ENCODE assay signal across 12 cellular contexts in genomic region chr4:83219991-83220360, GRCh38.
DNase-seq lines count a peak whose midpoint lies in the region; ATAC-seq and TF ChIP-seq lines count a peak whose summit lies in the region.
"Had no signal": no experiment of that assay in that cellular context is flagged by ENCODE, and none has a peak within 500 bp of the region (broad histone marks: within the 10 kb centered on the region; RNA-seq: fewer than 3 reads in every experiment).

No MANE protein-coding gene starts in this region.

- H3K36me3 ChIP-seq in SJSA1 (no peaks in the 10 kb centered on the region), neutrophil (no peaks in the 10 kb centered on the region), sigmoid colon (no peaks in the 10 kb centered on the region)
- H3K36me3 ChIP-seq: cardiac muscle cell, Peyer's patch had no signal

- no peak for TF ChIP-seq EP300 in sigmoid colon (IDR thresholded peaks at IDR 0.05)

- peaks cover 57% of the 10 kb centered on the region for H3K4me1 ChIP-seq in SJSA1 (replicated peaks)
- peaks cover 51 to 57% of the 10 kb centered on the region in 2 experiments for H3K4me1 ChIP-seq in neutrophil (ENCODE audit: control insufficient read depth in 1 of 2, insufficient read depth in 1 of 2, low read depth in 1 of 2, low read length in 1 of 2)
- no peaks in the 10 kb centered on the region for H3K4me1 ChIP-seq in sigmoid colon

- intact Hi-C loops in sigmoid colon (cut with DNase I) = no loop called here

- peak overlapping the region; percentile 81 for H3K27ac ChIP-seq in SJSA1
- peak overlapping the region; percentile 98 for H3K27ac ChIP-seq in neutrophil
- H3K27ac ChIP-seq in sigmoid colon = no peak overlapping the region
- H3K27ac ChIP-seq: cardiac muscle cell had no signal

- no peak for DNase-seq in activated T-cell treated with anti-CD3 and anti-CD28 coated beads, Interleukin-2, amount 50 U/mL, for 72 hours
- DNase-seq in activated T-cell treated with anti-CD3 and anti-CD28 coated beads, Interleukin-2, amount 50 U/mL, for 4 hours = no peak
- peak in 1 of 2 experiments; percentile 64 for DNase-seq in SJSA1 (ENCODE audit: low read depth in 1 of 2, low spot score in 2 of 2)
- no peak for DNase-seq in effector memory CD8-positive, alpha-beta T cell
- no peak for DNase-seq in sigmoid colon
- DNase-seq in NCI-H187 (lab: John Stamatoyannopoulos, UW) = no peak
- DNase-seq in SHP77 (lab: John Stamatoyannopoulos, UW) = no peak
- DNase-seq: endodermal cell had no signal

- no peak overlapping the region for H3K4me3 ChIP-seq in SJSA1
- peak overlapping the region in 1 of 2 experiments; percentile 25 for H3K4me3 ChIP-seq in neutrophil (ENCODE audit: low read depth in 1 of 2, low read length in 1 of 2)
- no peak overlapping the region for H3K4me3 ChIP-seq in sigmoid colon
- H3K4me3 ChIP-seq: cardiac muscle cell, smooth muscle cell had no signal

- TF ChIP-seq CTCF in neutrophil (IDR thresholded peaks at IDR 0.05) (no peak), sigmoid colon (IDR thresholded peaks at IDR 0.05) (no peak)

- no peaks in the 10 kb centered on the region for H3K27me3 ChIP-seq in SJSA1 (replicated peaks)
- H3K27me3 ChIP-seq in neutrophil = no peaks in the 10 kb centered on the region
- no peaks in the 10 kb centered on the region for H3K27me3 ChIP-seq in sigmoid colon
- H3K27me3 ChIP-seq: cardiac muscle cell, Peyer's patch had no signal

- peak overlapping the region; percentile 71 to 85 for H3K4me3 Mint-ChIP-seq in activated T-cell treated with anti-CD3 and anti-CD28 coated beads, Interleukin-2, amount 50 U/mL, for 72 hours
- H3K4me3 Mint-ChIP-seq in activated T-cell treated with anti-CD3 and anti-CD28 coated beads, Interleukin-2, amount 50 U/mL, for 4 hours = no peak overlapping the region
- peak overlapping the region; percentile 37 to 81 for H3K4me3 Mint-ChIP-seq in effector memory CD8-positive, alpha-beta T cell
- H3K4me3 Mint-ChIP-seq: endodermal cell had no signal

- TF ChIP-seq POLR2A in sigmoid colon (IDR thresholded peaks at IDR 0.05) = no peak

- peaks cover 2 to 10% of the 10 kb centered on the region in 2 donors for H3K36me3 Mint-ChIP-seq in activated T-cell treated with anti-CD3 and anti-CD28 coated beads, Interleukin-2, amount 50 U/mL, for 72 hours (ENCODE audit: insufficient read depth in 2 of 2)
- no peaks in the 10 kb centered on the region for H3K36me3 Mint-ChIP-seq in activated T-cell treated with anti-CD3 and anti-CD28 coated beads, Interleukin-2, amount 50 U/mL, for 4 hours (ENCODE audit: insufficient read depth)
- peaks cover 11% of the 10 kb centered on the region for H3K36me3 Mint-ChIP-seq in effector memory CD8-positive, alpha-beta T cell (ENCODE audit: insufficient read depth)

- peaks cover 79% of the 10 kb centered on the region for H3K4me1 Mint-ChIP-seq in activated T-cell treated with anti-CD3 and anti-CD28 coated beads, Interleukin-2, amount 50 U/mL, for 72 hours (ENCODE audit: low read depth)
- H3K4me1 Mint-ChIP-seq in activated T-cell treated with anti-CD3 and anti-CD28 coated beads, Interleukin-2, amount 50 U/mL, for 4 hours (ENCODE audit: low read depth) = peaks cover 82% of the 10 kb centered on the region
- peaks cover 50 to 64% of the 10 kb centered on the region in 2 donors for H3K4me1 Mint-ChIP-seq in effector memory CD8-positive, alpha-beta T cell (ENCODE audit: low read depth in 2 of 2)

- ATAC-seq in activated T-cell treated with anti-CD3 and anti-CD28 coated beads, Interleukin-2, amount 50 U/mL, for 72 hours (replicated peaks in 1 of 2) = no peak
- ATAC-seq in activated T-cell treated with anti-CD3 and anti-CD28 coated beads, Interleukin-2, amount 50 U/mL, for 4 hours = no peak
- ATAC-seq in effector memory CD8-positive, alpha-beta T cell (replicated peaks) = no peak

- peaks cover 2% of the 10 kb centered on the region for H3K27me3 Mint-ChIP-seq in activated T-cell treated with anti-CD3 and anti-CD28 coated beads, Interleukin-2, amount 50 U/mL, for 72 hours (ENCODE audit: low read depth)
- H3K27me3 Mint-ChIP-seq in activated T-cell treated with anti-CD3 and anti-CD28 coated beads, Interleukin-2, amount 50 U/mL, for 4 hours (ENCODE audit: low read depth) = no peaks in the 10 kb centered on the region
- H3K27me3 Mint-ChIP-seq in effector memory CD8-positive, alpha-beta T cell = no peaks in the 10 kb centered on the region

- peaks cover 0 to 2% of the 10 kb centered on the region in 2 donors for H3K9me3 Mint-ChIP-seq in activated T-cell treated with anti-CD3 and anti-CD28 coated beads, Interleukin-2, amount 50 U/mL, for 72 hours
- H3K9me3 Mint-ChIP-seq in activated T-cell treated with anti-CD3 and anti-CD28 coated beads, Interleukin-2, amount 50 U/mL, for 4 hours = no peaks in the 10 kb centered on the region
- no peaks in the 10 kb centered on the region for H3K9me3 Mint-ChIP-seq in effector memory CD8-positive, alpha-beta T cell

- no peaks in the 10 kb centered on the region for H3K9me3 ChIP-seq in SJSA1 (replicated peaks)
- H3K9me3 ChIP-seq in neutrophil = no peaks in the 10 kb centered on the region
- H3K9me3 ChIP-seq in sigmoid colon = no peaks in the 10 kb centered on the region
- H3K9me3 ChIP-seq: Peyer's patch had no signal

- peak overlapping the region; percentile 97 for H3K27ac Mint-ChIP-seq in activated T-cell treated with anti-CD3 and anti-CD28 coated beads, Interleukin-2, amount 50 U/mL, for 72 hours
- peak overlapping the region; percentile 64 to 85 for H3K27ac Mint-ChIP-seq in effector memory CD8-positive, alpha-beta T cell
- H3K27ac Mint-ChIP-seq: endodermal cell had no signal

- WGBS in sigmoid colon, 2 donors = 88 to 89% methylated on average over 6 of the region's 6 CpGs

Comparison
In these comparisons a context has a peak if more than half of its experiments do, and no peak if none do; other contexts are left out.
1. H3K27ac ChIP-seq: peak in SJSA1 (single experiment) and neutrophil (single experiment); none in sigmoid colon (0 of 4).